ENCODE assay signal across 19 cellular contexts in genomic region chr6:84379142-84379541, GRCh38.
DNase-seq lines count a peak whose midpoint lies in the region; ATAC-seq, FAIRE-seq and TF ChIP-seq lines count a peak whose summit lies in the region.
"Had no signal": no experiment of that assay in that cellular context is flagged by ENCODE, and none has a peak within 500 bp of the region (broad histone marks: within the 10 kb centered on the region; RNA-seq: fewer than 3 reads in every experiment).

No MANE protein-coding gene starts in this region.

- ATAC-seq in activated CD8-positive, alpha-beta memory T cell treated with anti-CD3 and anti-CD28 coated beads, Interleukin-2, amount 10 ng/mL, durations not matched to agents 7 days and 5 days: no peak
- ATAC-seq: CD8-positive, alpha-beta T cell; GM23338; HCT116 had no signal

- H3K4me3 ChIP-seq in BLaER1 treated with 17β-estradiol and CSF1 and Interleukin-3, amounts not matched to agents 10 nM and 100 nM: no peak overlapping the region
- no peak overlapping the region for H3K4me3 ChIP-seq in OCI-LY3 (ENCODE audit: low read length)
- H3K4me3 ChIP-seq: GM23338 had no signal

- H3K4me2 ChIP-seq in BLaER1 treated with 17β-estradiol and CSF1 and Interleukin-3, amounts not matched to agents 10 nM and 100 nM: peak overlapping the region in 9 of 11 experiments; percentile 5 to 60 (median 41); a peak in 13 of 22 replicates
- H3K4me2 ChIP-seq in OCI-LY3 (ENCODE audit: low read length): no peak overlapping the region
- H3K4me2 ChIP-seq: GM23338 had no signal

- CTCF ChIA-PET in activated CD8-positive, alpha-beta memory T cell treated with anti-CD3 and anti-CD28 coated beads, Interleukin-2, amount 10 ng/mL, durations not matched to agents 7 days and 5 days (lab: Charles Lee): no interaction called here

- H3K9me3 Mint-ChIP-seq in activated CD8-positive, alpha-beta memory T cell treated with anti-CD3 and anti-CD28 coated beads, Interleukin-2, amount 10 ng/mL, durations not matched to agents 7 days and 5 days (ENCODE audit: low read depth): no peaks in the 10 kb centered on the region

- H3K27ac ChIP-seq in BLaER1 treated with 17β-estradiol and CSF1 and Interleukin-3, amounts not matched to agents 10 nM and 100 nM: peak overlapping the region in 2 of 11 experiments; percentile 11 to 14; a peak in 3 of 22 replicates
- H3K27ac ChIP-seq in OCI-LY3 (ENCODE audit: low read length): no peak overlapping the region
- H3K27ac ChIP-seq: C4-2B had no signal

- DNase-seq in GM12891 (ENCODE audit: insufficient read length, low spot score) (no peak), NOMO-1 treated with DMSO at 0.1 percent for 48 hours (lab: John Stamatoyannopoulos, UW; ENCODE audit: unreplicated experiment) (peak; percentile 38), NCI-H128 (lab: John Stamatoyannopoulos, UW; ENCODE audit: unreplicated experiment) (no peak), T-helper 2 cell (no peak), occipital lobe (lab: John Stamatoyannopoulos, UW) (no peak)
- DNase-seq in activated CD8-positive, alpha-beta memory T cell treated with anti-CD3 and anti-CD28 coated beads, Interleukin-2, amount 10 ng/mL, durations not matched to agents 7 days and 5 days: no peak
- DNase-seq: Caco-2; CD4-positive, CD25-positive, alpha-beta regulatory T cell; CD8-positive, alpha-beta T cell; DMS153; DND-41; H9 had no signal

- H3K27me3 Mint-ChIP-seq in activated CD8-positive, alpha-beta memory T cell treated with anti-CD3 and anti-CD28 coated beads, Interleukin-2, amount 10 ng/mL, durations not matched to agents 7 days and 5 days: no peaks in the 10 kb centered on the region
- H3K27me3 Mint-ChIP-seq: CD4-positive, CD25-positive, alpha-beta regulatory T cell had no signal

- no peaks in the 10 kb centered on the region for H3K36me3 ChIP-seq in BLaER1 treated with 17β-estradiol and CSF1 and Interleukin-3, amounts not matched to agents 10 nM and 100 nM
- no peaks in the 10 kb centered on the region for H3K36me3 ChIP-seq in OCI-LY3 (replicated peaks; ENCODE audit: low read depth, low read length)

- H3K9me3 ChIP-seq in BLaER1 treated with 17β-estradiol and CSF1 and Interleukin-3, amounts not matched to agents 10 nM and 100 nM (replicated peaks in 1 of 11): peaks cover 0 to 7% (median 0%) of the 10 kb centered on the region in 11 experiments; a peak in 4 of 22 replicates
- H3K9me3 ChIP-seq in OCI-LY3 (ENCODE audit: insufficient read depth, low read length): no peaks in the 10 kb centered on the region
- H3K9me3 ChIP-seq: Caco-2 had no signal

- 0 out of 2 replicates have a peak overlapping the region, but pooled peaks have one; percentile 33 for H2AFZ ChIP-seq in OCI-LY3 (ENCODE audit: low read depth, low read length)
- H2AFZ ChIP-seq: GM23338 had no signal

- no peaks in the 10 kb centered on the region for H3K4me1 Mint-ChIP-seq in activated CD8-positive, alpha-beta memory T cell treated with anti-CD3 and anti-CD28 coated beads, Interleukin-2, amount 10 ng/mL, durations not matched to agents 7 days and 5 days
- H3K4me1 Mint-ChIP-seq: CD4-positive, CD25-positive, alpha-beta regulatory T cell; GM23338; H9 had no signal

- TF ChIP-seq POLR2A in GM12891 (IDR thresholded peaks at IDR 0.05; ENCODE audit: low read depth, low read length): no peak

- TF ChIP-seq CTCF in OCI-LY3 (IDR thresholded peaks at IDR 0.05; ENCODE audit: low read depth, low read length): no peak

- no peak overlapping the region for H3K4me3 Mint-ChIP-seq in activated CD8-positive, alpha-beta memory T cell treated with anti-CD3 and anti-CD28 coated beads, Interleukin-2, amount 10 ng/mL, durations not matched to agents 7 days and 5 days
- H3K4me3 Mint-ChIP-seq: CD4-positive, CD25-positive, alpha-beta regulatory T cell; CD8-positive, alpha-beta T cell; GM23338; H9 had no signal

- FAIRE-seq in GM12891 (lab: Jason Lieb, UNC): no peak
- FAIRE-seq: G401.6, GM18507 had no signal

- no peaks in the 10 kb centered on the region for H3K79me2 ChIP-seq in OCI-LY3 (ENCODE audit: low read length)

- no peak overlapping the region for H3K27ac Mint-ChIP-seq in activated CD8-positive, alpha-beta memory T cell treated with anti-CD3 and anti-CD28 coated beads, Interleukin-2, amount 10 ng/mL, durations not matched to agents 7 days and 5 days
- H3K27ac Mint-ChIP-seq: CD4-positive, CD25-positive, alpha-beta regulatory T cell; CD8-positive, alpha-beta T cell; GM23338; H9 had no signal

- no peaks in the 10 kb centered on the region for H3K27me3 ChIP-seq in BLaER1 treated with 17β-estradiol and CSF1 and Interleukin-3, amounts not matched to agents 10 nM and 100 nM
- H3K27me3 ChIP-seq in OCI-LY3 (ENCODE audit: low read depth, low read length): no peaks in the 10 kb centered on the region

- peaks cover 0 to 17% (median 10%) of the 10 kb centered on the region in 10 experiments; a peak in 14 of 20 replicates for H3K4me1 ChIP-seq in BLaER1 treated with 17β-estradiol and CSF1 and Interleukin-3, amounts not matched to agents 10 nM and 100 nM
- H3K4me1 ChIP-seq in OCI-LY3 (ENCODE audit: low read length): peaks cover 3% of the 10 kb centered on the region; the same call in 1 of the 2 replicates
- H3K4me1 ChIP-seq: Caco-2 had no signal

- H3K9ac ChIP-seq in BLaER1 treated with 17β-estradiol and CSF1 and Interleukin-3, amounts not matched to agents 10 nM and 100 nM: no peak overlapping the region
- H3K9ac ChIP-seq in OCI-LY3 (ENCODE audit: low read length): no peak overlapping the region

- no peaks in the 10 kb centered on the region for H3K36me3 Mint-ChIP-seq in activated CD8-positive, alpha-beta memory T cell treated with anti-CD3 and anti-CD28 coated beads, Interleukin-2, amount 10 ng/mL, durations not matched to agents 7 days and 5 days
- H3K36me3 Mint-ChIP-seq: CD4-positive, CD25-positive, alpha-beta regulatory T cell; CD8-positive, alpha-beta T cell had no signal

- H4K20me1 ChIP-seq in BLaER1 treated with 17β-estradiol and CSF1 and Interleukin-3, amounts not matched to agents 10 nM and 100 nM: no peaks in the 10 kb centered on the region
- H4K20me1 ChIP-seq in OCI-LY3 (ENCODE audit: insufficient read depth, low read length): no peaks in the 10 kb centered on the region

TF ChIP-seq in GM12891, 5 proteins besides CTCF, POLR2A, EP300 and RAD21:
- peak; percentile 46; the same call in 1 of the 2 replicates for TF ChIP-seq SPI1 (IDR thresholded peaks at IDR 0.05; ENCODE audit: low read depth, low read length)
- no peak for TF ChIP-seq PAX5 (IDR thresholded peaks at IDR 0.05; ENCODE audit: insufficient read depth, low read length, severe bottlenecking)
- TF ChIP-seq POU2F2 (IDR thresholded peaks at IDR 0.05; ENCODE audit: low read depth, low read length): no peak
